ENCODE assay signal across 26 cellular contexts in genomic region chr12:98737327-98737722, GRCh38.
A peak's percentile ranks its signal among the peaks of the same experiment; 100 is the strongest.
DNase-seq lines count a peak whose midpoint lies in the region; TF ChIP-seq lines count a peak whose summit lies in the region.
"Had no signal": no experiment of that assay in that cellular context is flagged by ENCODE, and none has a peak within 500 bp of the region (broad histone marks: within the 10 kb centered on the region; RNA-seq: fewer than 3 reads in every experiment).

No MANE protein-coding gene starts in this region.

- H3K4me3 Mint-ChIP-seq in activated T-helper 2 cell treated with anti-CD3 and anti-CD28 coated beads, Interferon-gamma antibody, Interleukin-2, Interleukin-4, amounts not matched to agents 10 μg/mL and 5 μg/mL and 100 μg/mL, durations not matched to agents 14 hours and 24 hours and 36 hours (ENCODE audit: low read depth) = no peak overlapping the region
- no peak overlapping the region for H3K4me3 Mint-ChIP-seq in nephron progenitor cell
- H3K4me3 Mint-ChIP-seq: activated T-cell treated with anti-CD3 and anti-CD28 coated beads, Interleukin-2, amount 50 U/mL, for 72 hours; IgD-negative memory B cell; stimulated activated naive CD8-positive, alpha-beta T cell treated with anti-CD3 and anti-CD28 coated beads, Interleukin-15, amount 100 ng/mL, for 72 hours had no signal

- no peak overlapping the region for H3K4me3 ChIP-seq in HEK293 (ENCODE audit: low read depth, low read length)
- H3K4me3 ChIP-seq: BLaER1 treated with 17β-estradiol and CSF1 and Interleukin-3, amounts not matched to agents 10 nM and 100 nM; HAP-1; PC-9; spleen; thyroid gland had no signal

- TF ChIP-seq CTCF in HEK293 (tag by site-specific recombination; IDR thresholded peaks at IDR 0.05) (no peak), nephron progenitor cell (IDR thresholded peaks at IDR 0.05) (no peak)

- peaks cover 59% of the 10 kb centered on the region for H3K4me1 Mint-ChIP-seq in activated T-helper 2 cell treated with anti-CD3 and anti-CD28 coated beads, Interferon-gamma antibody, Interleukin-2, Interleukin-4, amounts not matched to agents 10 μg/mL and 5 μg/mL and 100 μg/mL, durations not matched to agents 14 hours and 24 hours and 36 hours (ENCODE audit: low read depth)
- peaks cover 15% of the 10 kb centered on the region for H3K4me1 Mint-ChIP-seq in nephron progenitor cell
- H3K4me1 Mint-ChIP-seq: IgD-negative memory B cell had no signal

- H3K9me3 ChIP-seq in HEK293 (ENCODE audit: control insufficient read depth, insufficient read depth, low read depth, low read length) = no peaks in the 10 kb centered on the region
- H3K9me3 ChIP-seq: BLaER1 treated with 17β-estradiol and CSF1 and Interleukin-3, amounts not matched to agents 10 nM and 100 nM; SK-N-SH; thyroid gland had no signal

- H3K36me3 ChIP-seq in HEK293 (ENCODE audit: control insufficient read depth in 2 of 2, insufficient read depth in 1 of 2, low read length in 2 of 2) = peaks cover 9 to 13% of the 10 kb centered on the region in 2 experiments; a peak in 2 of 3 replicates
- H3K36me3 ChIP-seq: HAP-1, thyroid gland had no signal

- DNase-seq in COLO668 (lab: John Stamatoyannopoulos, UW; ENCODE audit: unreplicated experiment) = peak; percentile 57
- no peak for DNase-seq in activated T-helper 2 cell treated with anti-CD3 and anti-CD28 coated beads, Interferon-gamma antibody, Interleukin-2, Interleukin-4, amounts not matched to agents 10 μg/mL and 5 μg/mL and 100 μg/mL, durations not matched to agents 14 hours and 24 hours and 36 hours (ENCODE audit: low spot score)
- no peak for DNase-seq in nephron progenitor cell
- DNase-seq in H4 (ENCODE audit: low spot score) = no peak
- DNase-seq in GDM1 (lab: John Stamatoyannopoulos, UW) = no peak
- no peak for DNase-seq in kidney glomerular epithelial cell (lab: John Stamatoyannopoulos, UW)
- DNase-seq: activated CD4-positive, alpha-beta T cell treated with anti-CD3 and anti-CD28 coated beads, Interleukin-2, amount 50 U/mL, for 48 hours; activated naive CD4-positive, alpha-beta T cell treated with anti-CD3 and anti-CD28 coated beads, Interleukin-2, amount 50 U/mL, for 16 hours; activated T-cell treated with anti-CD3 and anti-CD28 coated beads, Interleukin-2, amount 50 U/mL, for 72 hours; aorta; effector CD8-positive, alpha-beta T cell; mammary epithelial cell; MV-4-11; NCI-H1694; NCI-H526 treated with DMSO at 0.1 percent for 48 hours; PC-9; right cardiac atrium; spleen; stimulated activated CD8-positive, alpha-beta memory T cell treated with anti-CD3 and anti-CD28 coated beads, Interleukin-4, amount 100 ng/mL, for 48 hours; stimulated activated naive CD8-positive, alpha-beta T cell treated with anti-CD3 and anti-CD28 coated beads, Interleukin-15, amount 100 ng/mL, for 72 hours had no signal

- peaks cover 16% of the 10 kb centered on the region; the same call in 1 of the 2 replicates for H3K4me1 ChIP-seq in HEK293 (ENCODE audit: control insufficient read depth, insufficient read depth, low read length)
- H3K4me1 ChIP-seq: BLaER1 treated with 17β-estradiol and CSF1 and Interleukin-3, amounts not matched to agents 10 nM and 100 nM; spleen had no signal

- H3K27ac Mint-ChIP-seq in activated T-helper 2 cell treated with anti-CD3 and anti-CD28 coated beads, Interferon-gamma antibody, Interleukin-2, Interleukin-4, amounts not matched to agents 10 μg/mL and 5 μg/mL and 100 μg/mL, durations not matched to agents 14 hours and 24 hours and 36 hours = peak overlapping the region; percentile 31
- peak overlapping the region; percentile 33 for H3K27ac Mint-ChIP-seq in nephron progenitor cell
- H3K27ac Mint-ChIP-seq: activated T-cell treated with anti-CD3 and anti-CD28 coated beads, Interleukin-2, amount 50 U/mL, for 72 hours; stimulated activated naive CD8-positive, alpha-beta T cell treated with anti-CD3 and anti-CD28 coated beads, Interleukin-15, amount 100 ng/mL, for 72 hours had no signal

- peaks cover 22% of the 10 kb centered on the region for H3K36me3 Mint-ChIP-seq in activated T-helper 2 cell treated with anti-CD3 and anti-CD28 coated beads, Interferon-gamma antibody, Interleukin-2, Interleukin-4, amounts not matched to agents 10 μg/mL and 5 μg/mL and 100 μg/mL, durations not matched to agents 14 hours and 24 hours and 36 hours (ENCODE audit: low read depth)
- peaks cover 12% of the 10 kb centered on the region for H3K36me3 Mint-ChIP-seq in nephron progenitor cell (ENCODE audit: low read depth)

- intact Hi-C loops in activated T-helper 2 cell treated with anti-CD3 and anti-CD28 coated beads, Interferon-gamma antibody, Interleukin-2, Interleukin-4, amounts not matched to agents 10 μg/mL and 5 μg/mL and 100 μg/mL, durations not matched to agents 14 hours and 24 hours and 36 hours (cut with micrococcal nuclease) = no loop called here

- CTCF ChIA-PET in HEK293 (lab: Yijun Ruan, JAX) = interaction anchor here (0.6 to 1.0 kb wide), 2 partner anchors 77 to 202 kb away, joined by 3 to 4 read pairs; no protein-coding TSS in a partner anchor

- POLR2A ChIA-PET in HEK293 (lab: Yijun Ruan, JAX) = no interaction called here

- 0 out of 2 replicates have a peak overlapping the region, but pooled peaks have one; percentile 31 for H3K27ac ChIP-seq in HEK293 (ENCODE audit: extremely low read depth, low read depth, low read length)
- H3K27ac ChIP-seq: BLaER1 treated with 17β-estradiol and CSF1 and Interleukin-3, amounts not matched to agents 10 nM and 100 nM; PC-9; spleen; thyroid gland had no signal

- no peaks in the 10 kb centered on the region for H3K27me3 Mint-ChIP-seq in activated T-helper 2 cell treated with anti-CD3 and anti-CD28 coated beads, Interferon-gamma antibody, Interleukin-2, Interleukin-4, amounts not matched to agents 10 μg/mL and 5 μg/mL and 100 μg/mL, durations not matched to agents 14 hours and 24 hours and 36 hours (ENCODE audit: low read depth)
- peaks cover 16% of the 10 kb centered on the region for H3K27me3 Mint-ChIP-seq in nephron progenitor cell (ENCODE audit: low read depth, poor library complexity)
- H3K27me3 Mint-ChIP-seq: IgD-negative memory B cell had no signal

- no peaks in the 10 kb centered on the region for H3K9me3 Mint-ChIP-seq in activated T-helper 2 cell treated with anti-CD3 and anti-CD28 coated beads, Interferon-gamma antibody, Interleukin-2, Interleukin-4, amounts not matched to agents 10 μg/mL and 5 μg/mL and 100 μg/mL, durations not matched to agents 14 hours and 24 hours and 36 hours
- no peaks in the 10 kb centered on the region for H3K9me3 Mint-ChIP-seq in nephron progenitor cell
- H3K9me3 Mint-ChIP-seq: activated T-cell treated with anti-CD3 and anti-CD28 coated beads, Interleukin-2, amount 50 U/mL, for 72 hours had no signal

TF ChIP-seq in HEK293, 187 proteins besides CTCF, POLR2A, EP300 and RAD21:
- 0 out of 2 replicates have a peak, but pooled peaks have one; percentile 20 for TF ChIP-seq ZNF600 (tag by site-specific recombination; IDR thresholded peaks at IDR 0.05)
- TF ChIP-seq SCRT2 (tag by site-specific recombination; IDR thresholded peaks at IDR 0.05) = peak; percentile 55; the same call in 1 of the 2 replicates
- TF ChIP-seq ZNF202 (tag by site-specific recombination; IDR thresholded peaks at IDR 0.05; ENCODE audit: borderline replicate concordance) = no peak
- TF ChIP-seq ZNF626 (tag by site-specific recombination; IDR thresholded peaks at IDR 0.05) = no peak
